ENCODE assay signal across 27 cellular contexts in the genomic region with DNA sequence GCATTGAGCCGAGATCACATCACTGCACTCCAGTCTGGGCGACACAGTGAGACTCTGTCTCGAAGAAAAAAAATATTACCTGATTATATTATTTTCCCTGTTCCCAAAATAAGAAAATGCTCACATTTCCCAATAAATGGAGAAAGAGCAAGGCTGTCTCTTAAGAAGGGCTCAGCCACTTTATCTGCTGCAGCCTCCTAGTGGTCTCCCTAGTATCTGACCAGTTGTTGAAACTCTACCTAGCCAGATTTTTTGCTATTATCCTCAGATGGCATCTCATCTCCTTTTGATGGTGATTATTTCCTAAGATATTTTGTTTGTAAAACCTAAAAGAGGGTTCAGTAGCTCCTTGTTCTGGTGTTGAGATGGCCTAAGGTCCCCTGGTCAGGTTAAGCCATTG.
DNase-seq lines count a peak whose midpoint lies in the region; ATAC-seq and TF ChIP-seq lines count a peak whose summit lies in the region.
"Had no signal": no experiment of that assay in that cellular context is flagged by ENCODE, and none has a peak within 500 bp of the region (broad histone marks: within the 10 kb centered on the region; RNA-seq: fewer than 3 reads in every experiment).

No MANE protein-coding gene starts in this region.

- H3K9ac ChIP-seq in GM23248: no peak overlapping the region

- no peak overlapping the region for H3K27ac ChIP-seq in GM23248
- H3K27ac ChIP-seq: ascending aorta, esophagus squamous epithelium, ovary, Peyer's patch, upper lobe of left lung had no signal

- H3K4me3 Mint-ChIP-seq in activated T-cell treated with anti-CD3 and anti-CD28 coated beads, Interleukin-2, amount 50 U/mL, for 4 hours: no peak overlapping the region
- H3K4me3 Mint-ChIP-seq: activated naive CD8-positive, alpha-beta T cell treated with anti-CD3 and anti-CD28 coated beads, Interleukin-2, amount 10 ng/mL, durations not matched to agents 7 days and 5 days; CD8-positive, alpha-beta T cell; central memory CD8-positive, alpha-beta T cell; nephron progenitor cell; stimulated activated naive B cell treated with anti-CD40 and anti-IgM and Interleukin-4, amounts not matched to agents 10 μg/mL and 1 μg/mL and 100 μg/mL, for 72 hours had no signal

- H3K9me3 ChIP-seq in GM23248 (ENCODE audit: low read depth): no peaks in the 10 kb centered on the region
- H3K9me3 ChIP-seq: ascending aorta, esophagus squamous epithelium, ovary, Peyer's patch, upper lobe of left lung had no signal

- no peak for ATAC-seq in activated T-cell treated with anti-CD3 and anti-CD28 coated beads, Interleukin-2, amount 50 U/mL, for 4 hours
- ATAC-seq: CD8-positive, alpha-beta T cell; GM12878; stimulated activated naive B cell treated with anti-CD40 and anti-IgM and Interleukin-4, amounts not matched to agents 10 μg/mL and 1 μg/mL and 100 μg/mL, for 72 hours had no signal

- H3K36me3 Mint-ChIP-seq in activated T-cell treated with anti-CD3 and anti-CD28 coated beads, Interleukin-2, amount 50 U/mL, for 4 hours (ENCODE audit: insufficient read depth): no peaks in the 10 kb centered on the region
- H3K36me3 Mint-ChIP-seq: activated naive CD8-positive, alpha-beta T cell treated with anti-CD3 and anti-CD28 coated beads, Interleukin-2, amount 10 ng/mL, durations not matched to agents 7 days and 5 days; CD8-positive, alpha-beta T cell; stimulated activated naive B cell treated with anti-CD40 and anti-IgM and Interleukin-4, amounts not matched to agents 10 μg/mL and 1 μg/mL and 100 μg/mL, for 72 hours had no signal

- no peak overlapping the region for H2AFZ ChIP-seq in GM23248

- no peaks in the 10 kb centered on the region for H3K9me3 Mint-ChIP-seq in activated T-cell treated with anti-CD3 and anti-CD28 coated beads, Interleukin-2, amount 50 U/mL, for 4 hours
- H3K9me3 Mint-ChIP-seq: activated naive CD8-positive, alpha-beta T cell treated with anti-CD3 and anti-CD28 coated beads, Interleukin-2, amount 10 ng/mL, durations not matched to agents 7 days and 5 days; CD8-positive, alpha-beta T cell; central memory CD8-positive, alpha-beta T cell; nephron progenitor cell; stimulated activated naive B cell treated with anti-CD40 and anti-IgM and Interleukin-4, amounts not matched to agents 10 μg/mL and 1 μg/mL and 100 μg/mL, for 72 hours had no signal

- no peaks in the 10 kb centered on the region for H3K27me3 ChIP-seq in GM23248 (replicated peaks; ENCODE audit: insufficient read depth)
- H3K27me3 ChIP-seq: ascending aorta, esophagus squamous epithelium, ovary, Peyer's patch, upper lobe of left lung had no signal

- DNase-seq in AG04449 (ENCODE audit: low read depth, low spot score) (no peak), GM23248 (peak; percentile 14), astrocyte of the spinal cord (ENCODE audit: low read depth, low spot score) (no peak), fibroblast of villous mesenchyme (ENCODE audit: low read depth) (no peak), SW 1271 (lab: John Stamatoyannopoulos, UW) (no peak), Kasumi-1 (lab: John Stamatoyannopoulos, UW) (no peak), GM10248 (ENCODE audit: extremely low spot score) (no peak)
- no peak for DNase-seq in activated T-cell treated with anti-CD3 and anti-CD28 coated beads, Interleukin-2, amount 50 U/mL, for 4 hours
- DNase-seq: activated CD4-positive, alpha-beta T cell treated with anti-CD3 and anti-CD28 coated beads for 4 hours; activated effector memory CD4-positive, alpha-beta T cell treated with Interleukin-2 at 50 U/mL for 16 hours; activated naive CD8-positive, alpha-beta T cell treated with anti-CD3 and anti-CD28 coated beads, Interleukin-2, amount 10 ng/mL, durations not matched to agents 7 days and 5 days; CD8-positive, alpha-beta T cell; dermis blood vessel endothelial cell; esophagus squamous epithelium; NCI-H1436 treated with DMSO at 0.1 percent for 48 hours; NCI-H2107; nephron progenitor cell; ovary; Peyer's patch; SIG-M5; stimulated activated naive B cell treated with anti-CD40 and anti-IgM and Interleukin-4, amounts not matched to agents 10 μg/mL and 1 μg/mL and 100 μg/mL, for 72 hours; substantia nigra; T-helper 9 cell; upper lobe of left lung had no signal

- H3F3A ChIP-seq in GM23248 (ENCODE audit: insufficient read depth): peaks cover 10% of the 10 kb centered on the region; the same call in 1 of the 2 replicates

- CTCF ChIA-PET in AG04449 (lab: Yijun Ruan, JAX): interaction anchor here (1.2 to 1.6 kb wide), 3 partner anchors 10 to 43 kb away, joined by 4 read pairs; no protein-coding TSS in a partner anchor
- CTCF ChIA-PET in GM10248 (lab: Yijun Ruan, JAX): interaction anchor here (1.1 kb wide), 1 partner anchor 27 kb away, joined by 3 read pairs; no protein-coding TSS in a partner anchor

- H3K4me3 ChIP-seq in AG04449 (ENCODE audit: low read depth, low read length) (no peak overlapping the region), GM23248 (no peak overlapping the region), astrocyte of the spinal cord (ENCODE audit: low read depth, low read length) (no peak overlapping the region), fibroblast of villous mesenchyme (ENCODE audit: low read depth, low read length) (no peak overlapping the region)
- H3K4me3 ChIP-seq: ascending aorta, esophagus squamous epithelium, GM12878, ovary, Peyer's patch, upper lobe of left lung had no signal

- H3K27me3 Mint-ChIP-seq in activated T-cell treated with anti-CD3 and anti-CD28 coated beads, Interleukin-2, amount 50 U/mL, for 4 hours (ENCODE audit: low read depth): no peaks in the 10 kb centered on the region

- WGBS in GM23248 (ENCODE audit: low coverage in 1 of 2, low lambda C conversion rate in 2 of 2, missing lambda C conversion rate in 2 of 2), 2 experiments: 97 to 98% methylated on average over 3 of the region's 3 CpGs

- POLR2A ChIA-PET in AG04449 (lab: Yijun Ruan, JAX): no interaction called here
- POLR2A ChIA-PET in GM10248 (lab: Yijun Ruan, JAX): no interaction called here

- in situ Hi-C loops in GM23248 (cut with MboI) (no loop called here), astrocyte of the spinal cord (cut with HindIII; ENCODE audit: low sequenced_read_pairs) (no loop called here)

- no peaks in the 10 kb centered on the region for H3K79me2 ChIP-seq in GM23248 (ENCODE audit: insufficient read depth)

- no peaks in the 10 kb centered on the region for H3K4me1 Mint-ChIP-seq in activated T-cell treated with anti-CD3 and anti-CD28 coated beads, Interleukin-2, amount 50 U/mL, for 4 hours (ENCODE audit: low read depth)
- H3K4me1 Mint-ChIP-seq: activated naive CD8-positive, alpha-beta T cell treated with anti-CD3 and anti-CD28 coated beads, Interleukin-2, amount 10 ng/mL, durations not matched to agents 7 days and 5 days; central memory CD8-positive, alpha-beta T cell; stimulated activated naive B cell treated with anti-CD40 and anti-IgM and Interleukin-4, amounts not matched to agents 10 μg/mL and 1 μg/mL and 100 μg/mL, for 72 hours had no signal

- no peak overlapping the region for H3K4me2 ChIP-seq in GM23248 (ENCODE audit: unreplicated experiment)

- no peaks in the 10 kb centered on the region for H4K20me1 ChIP-seq in GM23248 (ENCODE audit: insufficient read depth)

- H3K4me1 ChIP-seq in GM23248 (ENCODE audit: insufficient read depth): peaks cover 15% of the 10 kb centered on the region
- H3K4me1 ChIP-seq: ascending aorta, upper lobe of left lung had no signal

- H3K9me2 ChIP-seq in GM23248 (ENCODE audit: insufficient read depth): no peaks in the 10 kb centered on the region

- no peaks in the 10 kb centered on the region for H3K36me3 ChIP-seq in GM23248 (ENCODE audit: low read depth)
- H3K36me3 ChIP-seq: esophagus squamous epithelium, ovary, Peyer's patch, upper lobe of left lung had no signal

- TF ChIP-seq CTCF in AG04449 (IDR thresholded peaks at IDR 0.05; ENCODE audit: insufficient read depth, low read length, missing control alignments) (peak; percentile 9), astrocyte of the spinal cord (IDR thresholded peaks at IDR 0.05; ENCODE audit: low read depth, low read length) (peak; percentile 25), fibroblast of villous mesenchyme (IDR thresholded peaks at IDR 0.05; ENCODE audit: insufficient read depth, low read depth, low read length) (peak; percentile 15), GM10248 (IDR thresholded peaks at IDR 0.05; ENCODE audit: control extremely low read depth, extremely low read depth, low read depth, missing control alignments) (no peak)
